Comparison of ENCODE assay signal across 32 cellular contexts in the genomic region with DNA sequence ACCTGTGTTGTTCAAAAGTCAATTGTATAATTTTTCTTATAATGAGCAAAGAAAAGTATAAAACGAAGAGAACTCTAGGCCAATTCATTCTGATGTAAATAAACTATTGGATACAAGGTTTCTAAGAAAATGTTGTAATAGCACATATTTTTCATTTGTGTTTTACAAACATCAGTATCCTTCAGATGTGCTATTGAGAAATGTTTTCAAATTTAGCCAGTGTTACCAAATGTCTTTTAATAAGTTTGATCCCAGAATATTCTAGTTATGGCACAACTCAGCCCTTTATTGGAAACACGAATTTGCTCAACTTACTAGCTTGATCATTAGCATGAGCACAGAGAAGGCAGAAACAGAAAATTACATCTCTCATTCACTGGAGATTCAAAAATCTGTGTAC.
"Had no signal": no experiment of that assay in that cellular context is flagged by ENCODE, and none has a peak within 500 bp of the region (broad histone marks: within the 10 kb centered on the region; RNA-seq: fewer than 3 reads in every experiment).

No MANE protein-coding gene starts in this region.

- H3K36me3 ChIP-seq: adrenal gland, brain microvascular endothelial cell, breast epithelium had no signal

- H3K4me3 ChIP-seq: adrenal gland, body of pancreas, breast epithelium had no signal

- DNase-seq: activated B cell treated with CpG ODN at 0.5 μM for 24 hours; activated CD4-positive, alpha-beta memory T cell treated with anti-CD3 and anti-CD28 coated beads for 36 hours; activated CD4-positive, alpha-beta T cell treated with anti-CD3 and anti-CD28 coated beads for 4 hours; activated CD4-positive, alpha-beta T cell treated with anti-CD3 and anti-CD28 coated beads, Interleukin-2, amount 10 ng/mL, durations not matched to agents 24 days and 14 days; activated CD4-positive, alpha-beta T cell treated with anti-CD3 and anti-CD28 coated beads, Interleukin-2, amount 50 U/mL, for 1 hour; activated CD4-positive, alpha-beta T cell treated with anti-CD3 and anti-CD28 coated beads, Interleukin-2, amount 50 U/mL, for 4 hours; activated CD4-positive, CD25-positive, alpha-beta regulatory T cell treated with anti-CD3 and anti-CD28 coated beads, Interleukin-2, amount 50 U/mL, for 72 hours; activated CD8-positive, alpha-beta memory T cell treated with anti-CD3 and anti-CD28 coated beads, Interleukin-2, amount 50 U/mL, for 4 hours; activated CD8-positive, alpha-beta T cell treated with anti-CD3 and anti-CD28 coated beads for 36 hours; activated gamma-delta T cell; activated naive CD4-positive, alpha-beta T cell treated with anti-CD3 and anti-CD28 coated beads, Interleukin-2, amount 10 ng/mL, durations not matched to agents 7 days and 5 days; activated naive CD4-positive, alpha-beta T cell treated with Interleukin-2 at 50 U/mL for 16 hours; activated naive CD8-positive, alpha-beta T cell treated with anti-CD3 and anti-CD28 coated beads, Interleukin-2, amount 10 ng/mL, durations not matched to agents 7 days and 5 days; activated naive CD8-positive, alpha-beta T cell treated with anti-CD3 and anti-CD28 coated beads, Interleukin-2, amount 50 U/mL, for 24 hours; activated T-cell treated with anti-CD3 and anti-CD28 coated beads for 4 hours; activated T-cell treated with anti-CD3 and anti-CD28 coated beads, Interleukin-2, amount 50 U/mL, for 1 hour; activated T-cell treated with anti-CD3 and anti-CD28 coated beads, Interleukin-2, amount 50 U/mL, for 4 hours; activated T-cell treated with anti-CD3 and anti-CD28 coated beads, Interleukin-2, amount 50 U/mL, for 72 hours; adrenal gland; amniotic stem cell; aorta; body of pancreas; brain microvascular endothelial cell; central memory CD4-positive, alpha-beta T cell; T-helper 1 cell; T-helper 2 cell; T-helper 9 cell had no signal

- H3K9me3 ChIP-seq: adrenal gland, body of pancreas, breast epithelium had no signal

- FAIRE-seq: astrocyte, TTC549 had no signal

- H3K27ac ChIP-seq: adrenal gland, body of pancreas, brain microvascular endothelial cell, breast epithelium, VCaP had no signal

- H3K27me3 ChIP-seq: adrenal gland, body of pancreas, brain microvascular endothelial cell, breast epithelium had no signal

- ATAC-seq: activated CD8-positive, alpha-beta T cell treated with anti-CD3 and anti-CD28 coated beads for 36 hours; activated naive CD8-positive, alpha-beta T cell treated with anti-CD3 and anti-CD28 coated beads, Interleukin-2, amount 50 U/mL, for 24 hours; activated T-cell treated with anti-CD3 and anti-CD28 coated beads, Interleukin-2, amount 50 U/mL, for 4 hours; activated T-cell treated with anti-CD3 and anti-CD28 coated beads, Interleukin-2, amount 50 U/mL, for 72 hours; activated T-helper 17 cell treated with anti-CD3 and anti-CD28 coated beads, Interleukin-2, amount 50 U/mL, for 72 hours; body of pancreas had no signal

- H3K4me1 ChIP-seq: adrenal gland, body of pancreas, breast epithelium had no signal
